In the genomic region with DNA sequence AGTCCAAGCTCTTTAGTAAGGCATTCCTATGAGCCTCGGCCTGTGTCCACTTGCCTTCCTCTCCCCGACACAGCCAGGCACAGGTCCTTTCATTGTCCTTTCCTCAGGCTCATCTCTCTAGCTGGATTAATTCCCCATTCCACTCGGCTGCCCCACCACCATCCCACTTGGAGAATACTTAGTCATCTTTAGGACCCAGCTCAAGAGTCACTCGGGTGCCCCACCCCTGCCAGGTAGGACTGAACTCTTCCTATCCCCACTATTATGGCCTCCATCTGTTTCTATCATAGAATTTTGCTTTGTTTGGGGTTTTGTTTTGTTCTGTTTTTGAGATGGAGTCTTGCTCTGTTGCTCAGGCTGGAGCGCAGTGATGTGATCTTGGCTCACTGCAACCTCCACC, we compare ENCODE assay signal across 24 cellular contexts.
"Had no signal": no experiment of that assay in that cellular context is flagged by ENCODE, and none has a peak within 500 bp of the region (broad histone marks: within the 10 kb centered on the region; RNA-seq: fewer than 3 reads in every experiment).

No MANE protein-coding gene starts in this region.

- H3K9ac ChIP-seq: KMS-11 had no signal

- H3K4me3 ChIP-seq: K562, PC-9, Peyer's patch, SJCRH30 had no signal

- H3K27me3 ChIP-seq: Peyer's patch, SJCRH30 had no signal

- H3K4me1 ChIP-seq: Peyer's patch, SJCRH30 had no signal

- ATAC-seq: K562, Right ventricle myocardium inferior, SK-N-SH treated with all-trans-retinoic acid at 6 μM for 48 hours had no signal

- H3K9me3 Mint-ChIP-seq: IgD-negative memory B cell had no signal

- H3K4me2 ChIP-seq: KMS-11, PC-9 had no signal

- DNase-seq: Kasumi-1, MM.1S, NCI-H1092 treated with DMSO at 0.1 percent for 48 hours, NCI-H1436, NCI-H187, NCI-H2029, NCI-H2081 treated with DMSO at 0.1 percent for 48 hours, NCI-H2171, NCI-H226, NCI-H446, NCI-H510A, NCI-H524 treated with DMSO at 0.1 percent for 48 hours, NCI-H69, NCI-H774, PC-9, Peyer's patch, SHP77 treated with DMSO at 0.1 percent for 48 hours, SJCRH30 had no signal

- H3K27ac Mint-ChIP-seq: IgD-negative memory B cell had no signal

- H3K9me3 ChIP-seq: Peyer's patch, SJCRH30 had no signal

- H3K36me3 Mint-ChIP-seq: IgD-negative memory B cell had no signal

- H3K4me1 Mint-ChIP-seq: IgD-negative memory B cell had no signal

- H3K36me3 ChIP-seq: Peyer's patch, SJCRH30 had no signal

- H3K27ac ChIP-seq: HL-60, KMS-11, PC-9, Peyer's patch, SJCRH30 had no signal

- H2AFZ ChIP-seq: PC-9 had no signal

- H3K4me3 Mint-ChIP-seq: IgD-negative memory B cell had no signal
